16 cellular contexts compared by ENCODE assay signal in genomic region chr1:23699280-23700179, GRCh38. TPM values are rescaled to one million over a fixed set of nuclear protein-coding genes. Genes with fewer than 3 reads are reported as not detected.
DNase-seq lines count a peak whose midpoint lies in the region; ATAC-seq and TF ChIP-seq lines count a peak whose summit lies in the region.
"Had no signal": no experiment of that assay in that cellular context is flagged by ENCODE, and none has a peak within 500 bp of the region (broad histone marks: within the 10 kb centered on the region; RNA-seq: fewer than 3 reads in every experiment).

No MANE protein-coding gene starts in this region.

- no peaks in the 10 kb centered on the region for H3K27me3 ChIP-seq in H7 (ENCODE audit: control insufficient read depth, insufficient read depth, low read length)
- H3K27me3 ChIP-seq: BLaER1 had no signal

- no peaks in the 10 kb centered on the region for H3K9me3 Mint-ChIP-seq in T-helper 2 cell treated with Interferon-gamma antibody and Interleukin-4, amounts not matched to agents 5 μg/mL and 100 μg/mL, for 36 hours
- H3K9me3 Mint-ChIP-seq in endothelial cell (ENCODE audit: unreplicated experiment): no peaks in the 10 kb centered on the region
- H3K9me3 Mint-ChIP-seq in stimulated activated naive CD8-positive, alpha-beta T cell treated with anti-CD3 and anti-CD28 coated beads, Interleukin-15, amount 100 ng/mL, for 72 hours: no peaks in the 10 kb centered on the region
- H3K9me3 Mint-ChIP-seq: endodermal cell had no signal

- peak; percentile 18 for DNase-seq in stimulated activated CD4-positive, alpha-beta T cell treated with anti-CD3 and anti-CD28 coated beads, Interleukin-4, amount 100 ng/mL, for 24 hours
- DNase-seq in stimulated activated CD4-positive, alpha-beta T cell treated with anti-CD3 and anti-CD28 coated beads, Interleukin-12 subunit alpha, Interleukin-12 subunit beta, amount 100 ng/mL, for 4 hours: no peak
- DNase-seq in T-helper 2 cell treated with Interferon-gamma antibody and Interleukin-4, amounts not matched to agents 5 μg/mL and 100 μg/mL, for 36 hours (ENCODE audit: low spot score): no peak
- DNase-seq in endothelial cell (ENCODE audit: low spot score) (no peak), head of caudate nucleus (no peak), H7 (no peak)
- DNase-seq in stimulated activated naive CD8-positive, alpha-beta T cell treated with anti-CD3 and anti-CD28 coated beads, Interleukin-15, amount 100 ng/mL, for 72 hours: peak in 1 of 2 donors; percentile 59
- DNase-seq: activated gamma-delta T cell treated with Interleukin-2 at 50 U/mL for 16 hours, DMS79 treated with DMSO at 0.1 percent for 48 hours, endodermal cell, kidney, MM.1S, NCI-H2171, retina had no signal

- H3K4me3 Mint-ChIP-seq in T-helper 2 cell treated with Interferon-gamma antibody and Interleukin-4, amounts not matched to agents 5 μg/mL and 100 μg/mL, for 36 hours: no peak overlapping the region
- H3K4me3 Mint-ChIP-seq in endothelial cell (ENCODE audit: unreplicated experiment): no peak overlapping the region
- peak overlapping the region; percentile 14 to 55 for H3K4me3 Mint-ChIP-seq in stimulated activated naive CD8-positive, alpha-beta T cell treated with anti-CD3 and anti-CD28 coated beads, Interleukin-15, amount 100 ng/mL, for 72 hours
- H3K4me3 Mint-ChIP-seq: endodermal cell had no signal

- H3K4me1 Mint-ChIP-seq in T-helper 2 cell treated with Interferon-gamma antibody and Interleukin-4, amounts not matched to agents 5 μg/mL and 100 μg/mL, for 36 hours (ENCODE audit: low read depth): peaks cover 18% of the 10 kb centered on the region
- peaks cover 15% of the 10 kb centered on the region for H3K4me1 Mint-ChIP-seq in endothelial cell (ENCODE audit: unreplicated experiment)
- H3K4me1 Mint-ChIP-seq in stimulated activated naive CD8-positive, alpha-beta T cell treated with anti-CD3 and anti-CD28 coated beads, Interleukin-15, amount 100 ng/mL, for 72 hours: peaks cover 58% of the 10 kb centered on the region

- H3K27me3 Mint-ChIP-seq in T-helper 2 cell treated with Interferon-gamma antibody and Interleukin-4, amounts not matched to agents 5 μg/mL and 100 μg/mL, for 36 hours (ENCODE audit: low read depth): no peaks in the 10 kb centered on the region
- no peaks in the 10 kb centered on the region for H3K27me3 Mint-ChIP-seq in endothelial cell (ENCODE audit: unreplicated experiment)
- H3K27me3 Mint-ChIP-seq in stimulated activated naive CD8-positive, alpha-beta T cell treated with anti-CD3 and anti-CD28 coated beads, Interleukin-15, amount 100 ng/mL, for 72 hours: no peaks in the 10 kb centered on the region

- intact Hi-C loops in head of caudate nucleus (cut with DNase I): no loop called here

- peak; percentile 98 for ATAC-seq in stimulated activated naive CD8-positive, alpha-beta T cell treated with anti-CD3 and anti-CD28 coated beads, Interleukin-15, amount 100 ng/mL, for 72 hours
- ATAC-seq in GM21529 (IDR thresholded peaks at IDR 0.05; ENCODE audit: unreplicated experiment): no peak

- H3K27ac Mint-ChIP-seq in T-helper 2 cell treated with Interferon-gamma antibody and Interleukin-4, amounts not matched to agents 5 μg/mL and 100 μg/mL, for 36 hours: peak overlapping the region; percentile 20
- H3K27ac Mint-ChIP-seq in endothelial cell (ENCODE audit: unreplicated experiment): peak overlapping the region; percentile 42
- H3K27ac Mint-ChIP-seq in stimulated activated naive CD8-positive, alpha-beta T cell treated with anti-CD3 and anti-CD28 coated beads, Interleukin-15, amount 100 ng/mL, for 72 hours: peak overlapping the region in 1 of 2 donors; percentile 67

- H3K36me3 ChIP-seq in H7 (replicated peaks; ENCODE audit: control insufficient read depth, insufficient read depth, low read length): peaks cover 52% of the 10 kb centered on the region

- H3K4me3 ChIP-seq in H7 (ENCODE audit: insufficient read depth, low read depth, low read length): no peak overlapping the region
- H3K4me3 ChIP-seq: BLaER1 had no signal

- no peak for TF ChIP-seq CTCF in endothelial cell (IDR thresholded peaks at IDR 0.05; ENCODE audit: unreplicated experiment)

- peaks cover 72% of the 10 kb centered on the region for H3K36me3 Mint-ChIP-seq in T-helper 2 cell treated with Interferon-gamma antibody and Interleukin-4, amounts not matched to agents 5 μg/mL and 100 μg/mL, for 36 hours (ENCODE audit: low read depth)
- H3K36me3 Mint-ChIP-seq in endothelial cell (ENCODE audit: low read depth, unreplicated experiment): peaks cover 41% of the 10 kb centered on the region

RNA-seq across cellular contexts. Expression of gene RPL11, which starts 7.9 kb away (rescaled TPM):
- 1,285 TPM for total RNA-seq in endothelial cell (ENCODE audit: unreplicated experiment)
- total RNA-seq in H7 (2014; rRNA removed; shearing (Covaris generic)): 1,671 and 2,124 TPM in 2 replicates

RNA-seq across cellular contexts. Expression of gene ELOA, which starts 43.7 kb away (rescaled TPM):
- 54.4 TPM for total RNA-seq in endothelial cell (ENCODE audit: unreplicated experiment)
- 54.0 and 55.4 TPM in 2 replicates for total RNA-seq in H7 (2014; rRNA removed; shearing (Covaris generic))

Comparison
In these comparisons a context has a peak if more than half of its experiments do, and no peak if none do; other contexts are left out.
1. H3K4me3 Mint-ChIP-seq: peak in stimulated activated naive CD8-positive, alpha-beta T cell treated with anti-CD3 and anti-CD28 coated beads, Interleukin-15, amount 100 ng/mL, for 72 hours (2 of 2); none in T-helper 2 cell treated with Interferon-gamma antibody and Interleukin-4, amounts not matched to agents 5 μg/mL and 100 μg/mL, for 36 hours (single experiment) and endothelial cell (single experiment).